ENCODE assay signal across 12 cellular contexts in genomic region chr3:188689101-188689574, GRCh38.
DNase-seq lines count a peak whose midpoint lies in the region; ATAC-seq and TF ChIP-seq lines count a peak whose summit lies in the region.
"Had no signal": no experiment of that assay in that cellular context is flagged by ENCODE, and none has a peak within 500 bp of the region (broad histone marks: within the 10 kb centered on the region; RNA-seq: fewer than 3 reads in every experiment).

No MANE protein-coding gene starts in this region.

- CTCF ChIA-PET in RWPE1 (lab: Yijun Ruan, JAX): interaction anchor here (0.6 to 0.7 kb wide), 2 partner anchors 60 to 66 kb away, joined by 3 to 4 read pairs; no protein-coding TSS in a partner anchor

- POLR2A ChIA-PET in RWPE1 (lab: Yijun Ruan, JAX; ENCODE audit: low non-redundant PET): no interaction called here

- TF ChIP-seq CTCF in AG09309 (IDR thresholded peaks at IDR 0.05; ENCODE audit: control insufficient read depth, insufficient read depth, low read depth, low read length, missing control alignments) (no peak), RWPE1 (conservative IDR thresholded peaks at IDR 0.05; ENCODE audit: low read depth) (no peak), omental fat pad (IDR thresholded peaks at IDR 0.05) (no peak)

- DNase-seq in AG09309 (ENCODE audit: low read depth) (peak; percentile 71), RWPE1 (ENCODE audit: low spot score) (no peak), fibroblast of peridontal ligament (ENCODE audit: extremely low read depth) (peak; percentile 97), omental fat pad (ENCODE audit: low spot score) (no peak), 8988T (no peak), cerebellum (ENCODE audit: low spot score) (no peak)
- DNase-seq: activated CD4-positive, alpha-beta T cell treated with anti-CD3 and anti-CD28 coated beads, Interleukin-2, amount 50 U/mL, for 1 hour; amniotic stem cell; CD4-positive, alpha-beta T cell had no signal

- peak overlapping the region; percentile 74 for H3K27ac ChIP-seq in RWPE1

- ATAC-seq in omental fat pad (ENCODE audit: low FRiP score) (peak; percentile 75), HG02763 (IDR thresholded peaks at IDR 0.05; ENCODE audit: unreplicated experiment) (no peak), HG03039 (IDR thresholded peaks at IDR 0.05; ENCODE audit: unreplicated experiment) (no peak)
- ATAC-seq: Panc1 had no signal

- no peak overlapping the region for H3K4me3 ChIP-seq in AG09309 (ENCODE audit: control insufficient read depth, low read depth, low read length)

Comparison
In these comparisons a context has a peak if more than half of its experiments do, and no peak if none do; other contexts are left out.
1. DNase-seq: peak in AG09309 (single experiment) and fibroblast of peridontal ligament (single experiment); none in RWPE1 (single experiment), omental fat pad (single experiment), 8988T (single experiment) and cerebellum (single experiment).